Comparison of ENCODE assay signal across 1 cellular context in genomic region chr21:38733973-38734546, GRCh38.
TF ChIP-seq lines count a peak whose summit lies in the region.

No MANE protein-coding gene starts in this region.

TF ChIP-seq in HepG2, 621 proteins besides CTCF, POLR2A, EP300 and RAD21 (continued from another document and continues in another):
- TF ChIP-seq ZNF574 (CRISPR knock-in tag; IDR thresholded peaks at IDR 0.05) (peak; percentile 39; the same call in 1 of the 2 replicates), MAFK (conservative IDR thresholded peaks at IDR 0.05 in 1 of 2, IDR thresholded peaks at IDR 0.05 in 1 of 2; ENCODE audit: low read length in 2 of 2) (peak; percentile 0 to 34; a peak in 1 of 4 replicates), NFATC3 (CRISPR knock-in tag; IDR thresholded peaks at IDR 0.05) (no peak), TIGD3 (CRISPR knock-in tag; IDR thresholded peaks at IDR 0.05; ENCODE audit: borderline replicate concordance) (no peak), ZNF782 (CRISPR knock-in tag; IDR thresholded peaks at IDR 0.05; ENCODE audit: borderline replicate concordance) (no peak), ZFP1 (CRISPR knock-in tag; IDR thresholded peaks at IDR 0.05) (no peak), ZBTB34 (CRISPR knock-in tag; IDR thresholded peaks at IDR 0.05) (no peak), STAT6 (CRISPR knock-in tag; IDR thresholded peaks at IDR 0.05; ENCODE audit: borderline replicate concordance) (no peak), NCOA2 (CRISPR knock-in tag; IDR thresholded peaks at IDR 0.05) (peak; percentile 17; the same call in 1 of the 2 replicates), ISL2 (CRISPR knock-in tag; IDR thresholded peaks at IDR 0.05) (no peak), PRMT3 (CRISPR knock-in tag; IDR thresholded peaks at IDR 0.05; ENCODE audit: borderline replicate concordance, low read depth) (no peak), ZFP36L2 (CRISPR knock-in tag; IDR thresholded peaks at IDR 0.05) (no peak), CENPX (CRISPR knock-in tag; IDR thresholded peaks at IDR 0.05) (no peak), KLF16 (CRISPR knock-in tag; IDR thresholded peaks at IDR 0.05) (0 out of 4 replicates have a peak, but pooled peaks of 1 of the 2 experiments have one; percentile 43), SNAPC4 (CRISPR knock-in tag; IDR thresholded peaks at IDR 0.05) (no peak), THAP11 (CRISPR knock-in tag; IDR thresholded peaks at IDR 0.05) (0 out of 2 replicates have a peak, but pooled peaks have one; percentile 43), MBNL3 (CRISPR knock-in tag; conservative IDR thresholded peaks at IDR 0.05) (no peak), TBX2 (CRISPR knock-in tag; IDR thresholded peaks at IDR 0.05; ENCODE audit: borderline replicate concordance) (peak; percentile 45; the same call in 1 of the 2 replicates), PLRG1 (conservative IDR thresholded peaks at IDR 0.05) (no peak), ZNF205 (CRISPR knock-in tag; IDR thresholded peaks at IDR 0.05) (peak; percentile 41; the same call in 1 of the 2 replicates), HMGA1 (CRISPR knock-in tag; conservative IDR thresholded peaks at IDR 0.05) (no peak), ZBTB46 (CRISPR knock-in tag; IDR thresholded peaks at IDR 0.05; ENCODE audit: borderline replicate concordance) (no peak), ZBTB20 (CRISPR knock-in tag; IDR thresholded peaks at IDR 0.05; ENCODE audit: borderline replicate concordance, low read depth) (no peak), ZSCAN20 (CRISPR knock-in tag; IDR thresholded peaks at IDR 0.05; ENCODE audit: borderline replicate concordance) (no peak), NR2C2 (CRISPR knock-in tag; IDR thresholded peaks at IDR 0.05; ENCODE audit: borderline replicate concordance) (peak; percentile 25; the same call in 1 of the 2 replicates), ZBTB39 (CRISPR knock-in tag; IDR thresholded peaks at IDR 0.05) (no peak), ZMAT3 (CRISPR knock-in tag; conservative IDR thresholded peaks at IDR 0.05) (peak; percentile 42; the same call in 1 of the 2 replicates), ZNF274 (CRISPR knock-in tag; IDR thresholded peaks at IDR 0.05) (no peak), MTA3 (CRISPR knock-in tag; IDR thresholded peaks at IDR 0.05) (no peak), SNAI1 (CRISPR knock-in tag; IDR thresholded peaks at IDR 0.05; ENCODE audit: borderline replicate concordance) (no peak), ZHX2 (IDR thresholded peaks at IDR 0.05; ENCODE audit: low read depth) (no peak), ZHX2 (CRISPR knock-in tag; IDR thresholded peaks at IDR 0.05; ENCODE audit: borderline replicate concordance) (no peak)
